In the genomic region with DNA sequence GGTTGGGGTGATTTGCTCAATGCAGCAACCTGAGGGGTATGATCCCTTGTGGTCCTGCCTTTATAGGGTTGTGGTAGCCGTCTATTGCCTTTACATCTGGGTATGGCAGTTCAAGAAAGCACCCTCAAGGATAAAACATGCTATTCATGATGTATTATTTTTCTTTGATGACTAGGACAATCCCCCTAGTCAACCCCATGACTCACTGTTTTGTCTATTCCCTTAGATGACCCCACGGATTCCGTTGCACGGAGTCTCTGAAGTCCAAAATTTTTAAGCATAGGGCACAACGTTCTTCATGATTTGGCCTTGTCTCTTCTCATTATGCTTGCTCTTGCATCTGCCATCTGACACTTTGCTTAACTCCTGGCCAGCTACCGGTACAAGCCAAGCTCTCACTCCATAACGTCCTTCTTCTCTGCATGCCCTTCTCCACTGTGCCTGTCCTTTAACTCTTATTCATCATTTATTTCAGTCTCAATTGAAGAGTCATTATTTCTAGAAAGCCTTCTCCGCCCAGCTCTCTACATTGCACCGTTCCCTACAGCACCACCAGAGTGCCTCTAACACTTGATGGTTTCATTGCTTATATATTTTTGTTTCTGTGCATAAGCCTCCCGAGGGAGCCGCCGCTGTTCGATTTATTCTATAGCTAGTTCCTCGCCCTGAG, we compare ENCODE assay signal across 8 cellular contexts. TPM values are rescaled to one million over a fixed set of nuclear protein-coding genes. Genes with fewer than 3 reads are reported as not detected.
DNase-seq lines count a peak whose midpoint lies in the region; ATAC-seq and TF ChIP-seq lines count a peak whose summit lies in the region.

No MANE protein-coding gene starts in this region.

- no peak overlapping the region for H3K9ac ChIP-seq in fibroblast of lung (ENCODE audit: insufficient read depth, low read length)

- peak overlapping the region; percentile 95 for H3K4me2 ChIP-seq in fibroblast of lung (ENCODE audit: extremely low read depth, insufficient read depth, low read length)

- H2AFZ ChIP-seq in fibroblast of lung (ENCODE audit: low read length), result peak overlapping the region; percentile 9

- H3K36me3 ChIP-seq in SJCRH30 (no peaks in the 10 kb centered on the region), fibroblast of lung (ENCODE audit: control insufficient read depth, insufficient read depth, low read length) (no peaks in the 10 kb centered on the region)

- TF ChIP-seq CTCF in fibroblast of lung (conservative IDR thresholded peaks at IDR 0.05 in 1 of 2, IDR thresholded peaks at IDR 0.05 in 1 of 2; ENCODE audit: low read depth in 1 of 2, low read length in 2 of 2), result peak in 1 of 2 donors; percentile 25

- DNase-seq in SJCRH30 (peak in 1 of 2 experiments; percentile 49), fibroblast of lung (ENCODE audit: low read depth in 2 of 2) (peak; percentile 22 to 62), sciatic nerve (ENCODE audit: low spot score) (no peak), ureter (ENCODE audit: low spot score) (no peak)

- H3K79me2 ChIP-seq in fibroblast of lung (ENCODE audit: control insufficient read depth, insufficient read depth, low read length), result peaks cover 18% of the 10 kb centered on the region

- ATAC-seq in GM18517 (IDR thresholded peaks at IDR 0.05; ENCODE audit: unreplicated experiment), result peak; percentile 5
- ATAC-seq in sciatic nerve, result peak; percentile 4
- no peak for ATAC-seq in HG03175 (IDR thresholded peaks at IDR 0.05; ENCODE audit: unreplicated experiment)
- no peak for ATAC-seq in HG02798 (IDR thresholded peaks at IDR 0.05; ENCODE audit: poor library complexity, unreplicated experiment)
- ATAC-seq in esophagus mucosa, result no peak

- H3K27ac ChIP-seq in SJCRH30, result peak overlapping the region; percentile 57
- peak overlapping the region; percentile 94 for H3K27ac ChIP-seq in fibroblast of lung (ENCODE audit: insufficient read depth, low read length)

- H3K4me1 ChIP-seq in SJCRH30 (peaks cover 10% of the 10 kb centered on the region), fibroblast of lung (ENCODE audit: control insufficient read depth, extremely low read depth, insufficient read depth, low read length) (peaks cover 20% of the 10 kb centered on the region)

- peak overlapping the region; percentile 78 for H3K4me3 ChIP-seq in SJCRH30
- H3K4me3 ChIP-seq in fibroblast of lung (replicated peaks in 1 of 4; ENCODE audit: control extremely low read depth in 1 of 4, insufficient read depth in 1 of 4, low read depth in 3 of 4, low read length in 4 of 4), result peak overlapping the region in 2 of 4 experiments; percentile 30 to 93

- H3K27me3 ChIP-seq in SJCRH30 (no peaks in the 10 kb centered on the region), fibroblast of lung (ENCODE audit: control insufficient read depth, insufficient read depth, low read length) (no peaks in the 10 kb centered on the region)

- no peaks in the 10 kb centered on the region for H3K9me3 ChIP-seq in SJCRH30 (replicated peaks)
- H3K9me3 ChIP-seq in fibroblast of lung (ENCODE audit: control insufficient read depth, insufficient read depth, low read depth, low read length), result no peaks in the 10 kb centered on the region

- H4K20me1 ChIP-seq in fibroblast of lung (ENCODE audit: control insufficient read depth, extremely low read depth, insufficient read depth, low read length), result no peaks in the 10 kb centered on the region

- intact Hi-C loops in sciatic nerve (cut with DNase I), result no loop called here

RNA-seq across cellular contexts. Expression of gene DISP1, which starts 0.8 kb away (rescaled TPM):
- 23.4 and 24.6 TPM in 2 replicates for total RNA-seq in SJCRH30 (2014; rRNA removed; shearing (Covaris generic))
- total RNA-seq in fibroblast of lung, result 3.1 and 5.9 TPM in 2 replicates
- 5.1 and 8.7 TPM in 2 replicates for polyA plus RNA-seq in fibroblast of lung
- polyA plus RNA-seq in fibroblast of lung (2012), result 3.0 and 4.5 TPM in 2 replicates
- polyA minus RNA-seq in fibroblast of lung (ENCODE audit: low replicate concordance), result 5.3 and 35.6 TPM in 2 replicates
- total RNA-seq in sciatic nerve, result 23.9 TPM
- 7.1 TPM for total RNA-seq in ureter
- 1.4 TPM for total RNA-seq in esophagus mucosa

Comparison
In these comparisons a context has a peak if more than half of its experiments do, and no peak if none do; other contexts are left out.
1. ATAC-seq: peak in GM18517 (single experiment) and sciatic nerve (single experiment); none in HG03175 (single experiment), HG02798 (single experiment) and esophagus mucosa (single experiment).
2. DNase-seq: peak in fibroblast of lung (2 of 2); none in sciatic nerve (single experiment) and ureter (single experiment).